Comparison of ENCODE assay signal across 7 cellular contexts in genomic region chr16:74666425-74667214, GRCh38. TPM values are rescaled to one million over a fixed set of nuclear protein-coding genes. Genes with fewer than 3 reads are reported as not detected.
DNase-seq lines count a peak whose midpoint lies in the region; ATAC-seq and TF ChIP-seq lines count a peak whose summit lies in the region.

Gene RFWD3 (minus strand): TSS chr16:74666877. CDS start chr16:74661449, 5,428 bp downstream.

- TF ChIP-seq POLR2A in GM18505 (IDR thresholded peaks at IDR 0.05; ENCODE audit: borderline replicate concordance, extremely low read depth, insufficient read depth, insufficient read length) = peak; percentile 86

- peak within 1 kb of the TSS; percentile 63 for H3K27ac ChIP-seq in hepatocyte

- H3K9me3 ChIP-seq in hepatocyte (ENCODE audit: low read depth) = no peaks in the 10 kb centered on the region

- WGBS in hepatocyte (ENCODE audit: low lambda C conversion rate, missing lambda C conversion rate) = under 1% methylated on average over 61 of the region's 63 CpGs

- peak within 1 kb of the TSS; percentile 89 for H2AFZ ChIP-seq in hepatocyte

- H3K36me3 ChIP-seq in hepatocyte (replicated peaks; ENCODE audit: insufficient read depth, low read depth) = no peaks in the 10 kb centered on the region

- no peak for TF ChIP-seq CTCF in astrocyte of the cerebellum (IDR thresholded peaks at IDR 0.05; ENCODE audit: low read depth, low read length, missing control alignments)
- no peak for TF ChIP-seq CTCF in hepatocyte (IDR thresholded peaks at IDR 0.05; ENCODE audit: poor library complexity)

- DNase-seq in NCI-H2029 (lab: John Stamatoyannopoulos, UW) (peak; percentile 91), T-helper 22 cell (ENCODE audit: low read depth) (peak; percentile 98), astrocyte of the cerebellum (ENCODE audit: low read depth) (peak; percentile 98), hepatocyte (ENCODE audit: low spot score) (peak; percentile 98), renal cortical epithelial cell (ENCODE audit: low read depth) (peak; percentile 98)

- peak within 1 kb of the TSS; percentile 78 for H3K4me3 ChIP-seq in astrocyte of the cerebellum (ENCODE audit: low read depth, low read length)
- peak within 1 kb of the TSS; percentile 74 for H3K4me3 ChIP-seq in hepatocyte

- peaks cover 3% of the 10 kb centered on the region for H4K20me1 ChIP-seq in hepatocyte (ENCODE audit: insufficient read depth, poor library complexity, severe bottlenecking)

- peak within 1 kb of the TSS; percentile 90 for H3K4me2 ChIP-seq in hepatocyte

- no peaks in the 10 kb centered on the region for H3K4me1 ChIP-seq in hepatocyte (ENCODE audit: insufficient read depth)

- in situ Hi-C loops in astrocyte of the cerebellum (cut with HindIII; ENCODE audit: low sequenced_read_pairs) = no loop called here

- no peaks in the 10 kb centered on the region for H3K9me2 ChIP-seq in hepatocyte (replicated peaks; ENCODE audit: insufficient read depth)

- peak; percentile 100 for ATAC-seq in GM18505 (IDR thresholded peaks at IDR 0.05; ENCODE audit: unreplicated experiment)
- ATAC-seq in HG02973 (IDR thresholded peaks at IDR 0.05; ENCODE audit: unreplicated experiment) = peak; percentile 99

- H3K79me2 ChIP-seq in hepatocyte = peaks cover 46% of the 10 kb centered on the region

- H3K27me3 ChIP-seq in hepatocyte = no peaks in the 10 kb centered on the region

RNA-seq across cellular contexts. Expression of gene RFWD3, which starts in this region (rescaled TPM):
- 10.0 and 12.9 TPM in 2 replicates for total RNA-seq in hepatocyte
- polyA plus RNA-seq in hepatocyte = 7.3 and 12.8 TPM in 2 replicates
- total RNA-seq in renal cortical epithelial cell = 26.1 and 28.5 TPM in 2 replicates

Comparison
In these comparisons a context has a peak if more than half of its experiments do, and no peak if none do; other contexts are left out.
1. Peak in every context shown above with its lines: DNase-seq, ATAC-seq, H3K4me3 ChIP-seq and H3K27ac ChIP-seq.